ENCODE assay signal across 8 cellular contexts in the genomic region with DNA sequence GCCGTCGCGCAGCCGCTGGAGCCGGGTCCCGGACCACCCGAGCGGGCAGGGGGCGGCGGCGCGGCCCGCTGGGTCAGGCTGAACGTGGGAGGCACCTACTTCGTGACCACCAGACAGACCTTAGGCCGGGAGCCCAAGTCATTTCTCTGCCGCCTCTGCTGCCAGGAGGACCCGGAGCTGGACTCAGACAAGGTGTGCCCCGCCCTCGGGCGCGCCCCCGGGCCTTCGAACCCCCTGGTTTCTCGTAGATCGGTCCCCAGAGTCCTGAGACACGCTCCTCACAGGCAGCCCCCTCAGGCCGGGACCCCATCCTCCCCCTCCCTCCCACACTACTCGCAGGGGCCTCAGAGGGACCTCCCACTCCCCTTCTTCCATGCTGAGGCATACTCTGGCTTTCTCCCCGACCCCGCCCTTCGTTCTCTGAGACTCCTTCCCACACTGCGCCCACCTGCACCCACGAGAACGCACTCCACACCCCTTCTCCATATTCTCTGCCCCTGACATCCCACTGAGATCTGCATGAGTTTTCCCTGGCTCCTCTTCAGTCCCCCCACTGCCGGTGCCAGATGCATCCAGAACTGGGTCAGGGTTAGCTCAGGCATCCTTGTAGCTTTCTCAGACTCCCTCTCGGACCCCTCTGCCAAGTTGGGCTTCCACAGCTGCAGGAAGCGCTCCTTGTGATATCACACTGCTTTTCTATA. TPM values are rescaled to one million over a fixed set of nuclear protein-coding genes. Genes with fewer than 3 reads are reported as not detected.
DNase-seq lines count a peak whose midpoint lies in the region; ATAC-seq, FAIRE-seq and TF ChIP-seq lines count a peak whose summit lies in the region.

No MANE protein-coding gene starts in this region.

- H3K4me1 Mint-ChIP-seq in stimulated activated memory B cell treated with anti-CD40 and anti-IgM and Interleukin-4, amounts not matched to agents 10 μg/mL and 1 μg/mL and 100 μg/mL, for 72 hours: peaks cover 37% of the 10 kb centered on the region

- POLR2A ChIA-PET in RWPE1 (lab: Yijun Ruan, JAX; ENCODE audit: low non-redundant PET) (interaction anchor here (0.6 kb wide), 1 partner anchor 28 kb away, joined by 3 read pairs; no protein-coding TSS in a partner anchor), HepG2 (lab: Yijun Ruan, JAX) (interaction anchor here (0.9 to 4.8 kb wide), 12 partner anchors 12 to 87 kb away, joined by 3 to 76 read pairs (median 6); partner anchors contain the start of genes ARMC7, HID1 and MRPL58)

- H2AFZ ChIP-seq in HepG2 (ENCODE audit: low read length): no peak overlapping the region

- peaks cover 29% of the 10 kb centered on the region for H3K4me1 ChIP-seq in HepG2 (ENCODE audit: insufficient read depth, low read length)

- no peak for TF ChIP-seq POLR2A in HepG2 (IDR thresholded peaks at IDR 0.05; ENCODE audit: insufficient read depth in 1 of 2, low read depth in 2 of 2, low read length in 2 of 2)

- peak overlapping the region; percentile 93 for H3K4me2 ChIP-seq in HepG2 (ENCODE audit: low read depth, low read length)

- H3K4me3 ChIP-seq in GM12865 (ENCODE audit: low read depth, low read length) (peak overlapping the region; percentile 90), HepG2 (replicated peaks in 1 of 3; ENCODE audit: insufficient read depth in 1 of 3, low read depth in 2 of 3, low read length in 3 of 3) (peak overlapping the region; percentile 75 to 98 (median 90))

- H3K9me3 ChIP-seq in HepG2 (ENCODE audit: low read length): no peaks in the 10 kb centered on the region

- H3K36me3 Mint-ChIP-seq in stimulated activated memory B cell treated with anti-CD40 and anti-IgM and Interleukin-4, amounts not matched to agents 10 μg/mL and 1 μg/mL and 100 μg/mL, for 72 hours: peaks cover 12% of the 10 kb centered on the region

- no peak for FAIRE-seq in HepG2 (lab: Jason Lieb, UNC)

- CTCF ChIA-PET in RWPE1 (lab: Yijun Ruan, JAX): interaction anchor here (0.7 kb wide), 1 partner anchor 118 kb away, joined by 3 read pairs; no protein-coding TSS in a partner anchor
- CTCF ChIA-PET in HepG2 (lab: Yijun Ruan, JAX; ENCODE audit: low intra/inter-chr PET ratio, low total read pairs): no interaction called here

- 1% methylated on average over 17 of the region's 38 CpGs for WGBS in HepG2 (ENCODE audit: low lambda C conversion rate)

- TF ChIP-seq EP300 in HepG2 (IDR thresholded peaks at IDR 0.05; ENCODE audit: low read depth in 2 of 2, low read length in 2 of 2): no peak
- no peak for TF ChIP-seq EP300 in HepG2 (CRISPR knock-in tag; IDR thresholded peaks at IDR 0.05; ENCODE audit: borderline replicate concordance)

- DNase-seq in GM12865 (ENCODE audit: low read depth) (peak; percentile 33), RWPE1 (ENCODE audit: low spot score) (no peak), caudate nucleus (lab: John Stamatoyannopoulos, UW) (peak in 23 of 61 donors; percentile 7 to 63 (median 41)), HepG2 (ENCODE audit: low spot score) (no peak), GOT3 (lab: John Stamatoyannopoulos, UW) (no peak), UCSD-AML1 (lab: John Stamatoyannopoulos, UW; ENCODE audit: unreplicated experiment) (no peak)

- no TSS peak for BruUV-seq in HepG2 (replicated peaks; lab: Mats Ljungman, UMichigan)

- H3K79me2 ChIP-seq in HepG2 (ENCODE audit: insufficient read depth, low read length): peaks cover 29% of the 10 kb centered on the region

- H3K9ac ChIP-seq in HepG2 (ENCODE audit: insufficient read depth, low read depth, low read length): peak overlapping the region; percentile 92

- no peaks in the 10 kb centered on the region for H3K9me3 Mint-ChIP-seq in stimulated activated memory B cell treated with anti-CD40 and anti-IgM and Interleukin-4, amounts not matched to agents 10 μg/mL and 1 μg/mL and 100 μg/mL, for 72 hours

- peak overlapping the region; percentile 96 for H3K4me3 Mint-ChIP-seq in stimulated activated memory B cell treated with anti-CD40 and anti-IgM and Interleukin-4, amounts not matched to agents 10 μg/mL and 1 μg/mL and 100 μg/mL, for 72 hours

- TF ChIP-seq CTCF in GM12865 (IDR thresholded peaks at IDR 0.05; ENCODE audit: insufficient read depth, low read depth, low read length, missing control alignments) (no peak), RWPE1 (conservative IDR thresholded peaks at IDR 0.05; ENCODE audit: low read depth) (no peak), HepG2 (CRISPR knock-in tag; IDR thresholded peaks at IDR 0.05) (no peak)

- ATAC-seq in HG02571 (IDR thresholded peaks at IDR 0.05; ENCODE audit: unreplicated experiment) (peak; percentile 10), HepG2 (no peak)
- ATAC-seq in stimulated activated memory B cell treated with anti-CD40 and anti-IgM and Interleukin-4, amounts not matched to agents 10 μg/mL and 1 μg/mL and 100 μg/mL, for 72 hours: no peak

- H3K27ac ChIP-seq in RWPE1: peak overlapping the region; percentile 95
- peak overlapping the region; percentile 68 for H3K27ac ChIP-seq in caudate nucleus (ENCODE audit: low read depth, low read length)
- peak overlapping the region; percentile 61 for H3K27ac ChIP-seq in HepG2 (ENCODE audit: extremely low read length, insufficient read depth, low read length)

- H3K27ac Mint-ChIP-seq in stimulated activated memory B cell treated with anti-CD40 and anti-IgM and Interleukin-4, amounts not matched to agents 10 μg/mL and 1 μg/mL and 100 μg/mL, for 72 hours: peak overlapping the region; percentile 92

- in situ Hi-C loops in HepG2 (cut with HindIII; ENCODE audit: extremely low pct_ligation_motif_present, low pct_unique_long_range_greater_than_20kb): no loop called here

- H3K36me3 ChIP-seq in HepG2 (replicated peaks in 1 of 2; ENCODE audit: control insufficient read depth in 1 of 2, insufficient read depth in 2 of 2, low read length in 2 of 2): peaks cover 4 to 18% of the 10 kb centered on the region in 2 experiments; a peak in 4 of 5 replicates

- H3K27me3 Mint-ChIP-seq in stimulated activated memory B cell treated with anti-CD40 and anti-IgM and Interleukin-4, amounts not matched to agents 10 μg/mL and 1 μg/mL and 100 μg/mL, for 72 hours: no peaks in the 10 kb centered on the region

- H3K27me3 ChIP-seq in HepG2 (ENCODE audit: control insufficient read depth in 1 of 2, insufficient read depth in 2 of 2, low read length in 2 of 2): no peaks in the 10 kb centered on the region; a peak in 1 of 5 replicates

- no peak; the same call in 1 of the 2 replicates for TF ChIP-seq RAD21 in HepG2 (CRISPR knock-in tag; IDR thresholded peaks at IDR 0.05)

- no peaks in the 10 kb centered on the region; the same call in 1 of the 2 replicates for H4K20me1 ChIP-seq in HepG2 (ENCODE audit: insufficient read depth, low read length)

- intact Hi-C loops in HepG2 (cut with micrococcal nuclease; ENCODE audit: unreplicated experiment): loop anchor here (5.0 kb wide), 1 partner anchor 40 kb away; the partner anchor contains the start of gene SLC16A5

RNA-seq across cellular contexts. Expression of gene KCTD2, which starts 0.5 kb away (rescaled TPM):
- total RNA-seq in HepG2 (2016; rRNA removed; fragmentation: Illumina TruSeq; extraction: Trizol): 27.5 and 28.3 TPM in 2 replicates
- total RNA-seq in HepG2 (2016; cell fraction: cytosol; rRNA removed; fragmentation: Illumina TruSeq; extraction: Trizol; ENCODE audit: low read depth): 3.8 and 5.6 TPM in 2 replicates
- 24.3 and 26.6 TPM in 2 replicates for total RNA-seq in HepG2 (2016; cell fraction: insoluble cytoplasmic fraction; rRNA removed; fragmentation: Illumina TruSeq; extraction: Trizol)
- total RNA-seq in HepG2 (2016; cell fraction: membrane; rRNA removed; fragmentation: Illumina TruSeq; extraction: Trizol): 15.3 and 15.8 TPM in 2 replicates
- total RNA-seq in HepG2 (2016; cell fraction: nucleus; rRNA removed; fragmentation: Illumina TruSeq; extraction: Trizol): 16.1 TPM in 2 replicates
- 32.6 and 35.2 TPM in 2 replicates for polyA plus RNA-seq in HepG2 (2011; rRNA removed)
- 26.2 and 29.9 TPM in 2 replicates for polyA plus RNA-seq in HepG2 (2011; cell fraction: cytosol; rRNA removed)
- polyA plus RNA-seq in HepG2 (2011; cell fraction: nucleus; rRNA removed): 26.6 and 29.2 TPM in 2 replicates
- 15.9 and 21.3 TPM in 2 replicates for polyA plus RNA-seq in HepG2 (2012)
- 2.8 and 2.9 TPM in 2 replicates for polyA plus RNA-seq in HepG2 (2016; cell fraction: cytosol; fragmentation: Illumina TruSeq; extraction: Trizol; ENCODE audit: low read depth)
- polyA plus RNA-seq in HepG2 (2016; cell fraction: insoluble cytoplasmic fraction; fragmentation: Illumina TruSeq; extraction: Trizol; ENCODE audit: low read depth): 23.4 and 28.3 TPM in 2 replicates
- polyA plus RNA-seq in HepG2 (2016; cell fraction: membrane; fragmentation: Illumina TruSeq; extraction: Trizol; ENCODE audit: low read depth): 9.8 and 10.2 TPM in 2 replicates
- polyA plus RNA-seq in HepG2 (2016; cell fraction: nucleus; fragmentation: Illumina TruSeq; extraction: Trizol; ENCODE audit: insufficient read depth, low read depth): 26.8 and 29.5 TPM in 2 replicates
- polyA minus RNA-seq in HepG2 (2011; rRNA and poly(A)+ RNA removed; ENCODE audit: low replicate concordance): 25.3 and 27.5 TPM in 2 replicates
- 11.1 and 12.5 TPM in 2 replicates for polyA minus RNA-seq in HepG2 (2011; cell fraction: cytosol; rRNA and poly(A)+ RNA removed)
- polyA minus RNA-seq in HepG2 (2011; cell fraction: nucleus; rRNA and poly(A)+ RNA removed): 9.7 and 12.8 TPM in 2 replicates

RNA-seq across cellular contexts. Expression of gene ATP5PD, which starts 0.8 kb away (rescaled TPM):
- 428 and 565 TPM in 2 replicates for total RNA-seq in HepG2 (2016; rRNA removed; fragmentation: Illumina TruSeq; extraction: Trizol)
- 145 and 147 TPM in 2 replicates for total RNA-seq in HepG2 (2016; cell fraction: cytosol; rRNA removed; fragmentation: Illumina TruSeq; extraction: Trizol; ENCODE audit: low read depth)
- 423 and 597 TPM in 2 replicates for total RNA-seq in HepG2 (2016; cell fraction: insoluble cytoplasmic fraction; rRNA removed; fragmentation: Illumina TruSeq; extraction: Trizol)
- 127 and 132 TPM in 2 replicates for total RNA-seq in HepG2 (2016; cell fraction: membrane; rRNA removed; fragmentation: Illumina TruSeq; extraction: Trizol)
- total RNA-seq in HepG2 (2016; cell fraction: nucleus; rRNA removed; fragmentation: Illumina TruSeq; extraction: Trizol): 130 and 138 TPM in 2 replicates
- 151 and 158 TPM in 2 replicates for polyA plus RNA-seq in HepG2 (2011; rRNA removed)
- polyA plus RNA-seq in HepG2 (2011; cell fraction: cytosol; rRNA removed): 234 and 269 TPM in 2 replicates
- 56.2 and 75.0 TPM in 2 replicates for polyA plus RNA-seq in HepG2 (2011; cell fraction: nucleus; rRNA removed)
- 326 and 491 TPM in 2 replicates for polyA plus RNA-seq in HepG2 (2012)
- 154 and 165 TPM in 2 replicates for polyA plus RNA-seq in HepG2 (2016; cell fraction: cytosol; fragmentation: Illumina TruSeq; extraction: Trizol; ENCODE audit: low read depth)
- polyA plus RNA-seq in HepG2 (2016; cell fraction: insoluble cytoplasmic fraction; fragmentation: Illumina TruSeq; extraction: Trizol; ENCODE audit: low read depth): 570 and 628 TPM in 2 replicates
- polyA plus RNA-seq in HepG2 (2016; cell fraction: membrane; fragmentation: Illumina TruSeq; extraction: Trizol; ENCODE audit: low read depth): 119 and 124 TPM in 2 replicates
- 239 and 245 TPM in 2 replicates for polyA plus RNA-seq in HepG2 (2016; cell fraction: nucleus; fragmentation: Illumina TruSeq; extraction: Trizol; ENCODE audit: insufficient read depth, low read depth)
- polyA minus RNA-seq in HepG2 (2011; rRNA and poly(A)+ RNA removed; ENCODE audit: low replicate concordance): 144 and 283 TPM in 2 replicates
- polyA minus RNA-seq in HepG2 (2011; cell fraction: cytosol; rRNA and poly(A)+ RNA removed): 85.5 and 89.1 TPM in 2 replicates
- 33.7 and 56.1 TPM in 2 replicates for polyA minus RNA-seq in HepG2 (2011; cell fraction: nucleus; rRNA and poly(A)+ RNA removed)

RNA-seq across cellular contexts. Expression of gene MRPL58, which starts 35.1 kb away (rescaled TPM):
- 68.9 and 101 TPM in 2 replicates for total RNA-seq in HepG2 (2016; rRNA removed; fragmentation: Illumina TruSeq; extraction: Trizol)
- total RNA-seq in HepG2 (2016; cell fraction: cytosol; rRNA removed; fragmentation: Illumina TruSeq; extraction: Trizol; ENCODE audit: low read depth): 22.8 and 26.1 TPM in 2 replicates
- total RNA-seq in HepG2 (2016; cell fraction: insoluble cytoplasmic fraction; rRNA removed; fragmentation: Illumina TruSeq; extraction: Trizol): 68.9 and 107 TPM in 2 replicates
- total RNA-seq in HepG2 (2016; cell fraction: membrane; rRNA removed; fragmentation: Illumina TruSeq; extraction: Trizol): 25.3 and 26.8 TPM in 2 replicates
- 19.6 and 20.1 TPM in 2 replicates for total RNA-seq in HepG2 (2016; cell fraction: nucleus; rRNA removed; fragmentation: Illumina TruSeq; extraction: Trizol)
- polyA plus RNA-seq in HepG2 (2011; rRNA removed): 39.7 and 44.9 TPM in 2 replicates
- polyA plus RNA-seq in HepG2 (2011; cell fraction: cytosol; rRNA removed): 48.5 and 51.2 TPM in 2 replicates
- polyA plus RNA-seq in HepG2 (2011; cell fraction: nucleus; rRNA removed): 12.5 and 12.9 TPM in 2 replicates
- 31.5 and 33.0 TPM in 2 replicates for polyA plus RNA-seq in HepG2 (2012)
- polyA plus RNA-seq in HepG2 (2016; cell fraction: cytosol; fragmentation: Illumina TruSeq; extraction: Trizol; ENCODE audit: low read depth): 17.5 and 19.1 TPM in 2 replicates
- 94.5 and 112 TPM in 2 replicates for polyA plus RNA-seq in HepG2 (2016; cell fraction: insoluble cytoplasmic fraction; fragmentation: Illumina TruSeq; extraction: Trizol; ENCODE audit: low read depth)
- polyA plus RNA-seq in HepG2 (2016; cell fraction: membrane; fragmentation: Illumina TruSeq; extraction: Trizol; ENCODE audit: low read depth): 18.1 and 20.4 TPM in 2 replicates
- polyA plus RNA-seq in HepG2 (2016; cell fraction: nucleus; fragmentation: Illumina TruSeq; extraction: Trizol; ENCODE audit: insufficient read depth, low read depth): 39.1 and 44.7 TPM in 2 replicates
- polyA minus RNA-seq in HepG2 (2011; rRNA and poly(A)+ RNA removed; ENCODE audit: low replicate concordance): 22.4 and 24.3 TPM in 2 replicates
- 14.2 and 15.5 TPM in 2 replicates for polyA minus RNA-seq in HepG2 (2011; cell fraction: cytosol; rRNA and poly(A)+ RNA removed)
- polyA minus RNA-seq in HepG2 (2011; cell fraction: nucleus; rRNA and poly(A)+ RNA removed): 6.1 and 8.4 TPM in 2 replicates

RNA-seq across cellular contexts. Expression of gene SLC16A5, which starts 40.2 kb away (rescaled TPM):
- total RNA-seq in HepG2 (2016; rRNA removed; fragmentation: Illumina TruSeq; extraction: Trizol): 0.42 and 0.69 TPM in 2 replicates
- 0.20 TPM in 1 of 2 replicates, not detected in the other for total RNA-seq in HepG2 (2016; cell fraction: cytosol; rRNA removed; fragmentation: Illumina TruSeq; extraction: Trizol; ENCODE audit: low read depth)
- total RNA-seq in HepG2 (2016; cell fraction: insoluble cytoplasmic fraction; rRNA removed; fragmentation: Illumina TruSeq; extraction: Trizol): 0.18 and 0.41 TPM in 2 replicates
- 0.41 and 0.56 TPM in 2 replicates for total RNA-seq in HepG2 (2016; cell fraction: membrane; rRNA removed; fragmentation: Illumina TruSeq; extraction: Trizol)
- 0.50 and 0.63 TPM in 2 replicates for total RNA-seq in HepG2 (2016; cell fraction: nucleus; rRNA removed; fragmentation: Illumina TruSeq; extraction: Trizol)
- 5.6 and 10.9 TPM in 2 replicates for polyA plus RNA-seq in HepG2 (2011; rRNA removed)
- polyA plus RNA-seq in HepG2 (2011; cell fraction: cytosol; rRNA removed): 5.4 and 6.9 TPM in 2 replicates
- 29.9 and 34.7 TPM in 2 replicates for polyA plus RNA-seq in HepG2 (2011; cell fraction: nucleus; rRNA removed)
- 2.2 and 2.9 TPM in 2 replicates for polyA plus RNA-seq in HepG2 (2012)
- 0.05 and 0.19 TPM in 2 replicates for polyA plus RNA-seq in HepG2 (2016; cell fraction: cytosol; fragmentation: Illumina TruSeq; extraction: Trizol; ENCODE audit: low read depth)
- polyA plus RNA-seq in HepG2 (2016; cell fraction: insoluble cytoplasmic fraction; fragmentation: Illumina TruSeq; extraction: Trizol; ENCODE audit: low read depth): 0.27 and 0.41 TPM in 2 replicates
- polyA plus RNA-seq in HepG2 (2016; cell fraction: membrane; fragmentation: Illumina TruSeq; extraction: Trizol; ENCODE audit: low read depth): 0.14 and 0.18 TPM in 2 replicates
- polyA plus RNA-seq in HepG2 (2016; cell fraction: nucleus; fragmentation: Illumina TruSeq; extraction: Trizol; ENCODE audit: insufficient read depth, low read depth): 0.77 and 1.00 TPM in 2 replicates
- 20.1 and 31.6 TPM in 2 replicates for polyA minus RNA-seq in HepG2 (2011; rRNA and poly(A)+ RNA removed; ENCODE audit: low replicate concordance)
- 4.4 and 5.7 TPM in 2 replicates for polyA minus RNA-seq in HepG2 (2011; cell fraction: cytosol; rRNA and poly(A)+ RNA removed)
- 7.1 and 7.5 TPM in 2 replicates for polyA minus RNA-seq in HepG2 (2011; cell fraction: nucleus; rRNA and poly(A)+ RNA removed)
